ENCODE assay signal across 23 cellular contexts in genomic region chrX:7596822-7597221, GRCh38.
"Had no signal": no experiment of that assay in that cellular context is flagged by ENCODE, and none has a peak within 500 bp of the region (broad histone marks: within the 10 kb centered on the region; RNA-seq: fewer than 3 reads in every experiment).

No MANE protein-coding gene starts in this region.

- H3K27ac ChIP-seq: RWPE1 had no signal

- H3K9ac ChIP-seq: SK-N-SH had no signal

- H3K4me2 ChIP-seq: SK-N-SH had no signal

- DNase-seq: IMR-90; Kasumi-1; KG1; MM.1S; NCI-H1092 treated with DMSO at 0.1 percent for 48 hours; NCI-H1436; NCI-H187; NCI-H2029; NCI-H2081 treated with DMSO at 0.1 percent for 48 hours; NCI-H2171; NCI-H226; NCI-H446; NCI-H510A; NCI-H524 treated with DMSO at 0.1 percent for 48 hours; NCI-H69; NCI-H774; NK-92 treated with Interleukin-12 subunit alpha and Interleukin-12 subunit beta, amount 100 ng/mL, for 24 hours; PC-3; SHP77; SK-N-SH; T-helper 1 cell had no signal

- H3K9me2 ChIP-seq: SK-N-SH had no signal

- H3K9me3 ChIP-seq: SK-N-SH had no signal

- ATAC-seq: Panc1, PC-3 had no signal
